Comparison of ENCODE assay signal across 11 cellular contexts in genomic region chr11:117039897-117040296, GRCh38. TPM values are rescaled to one million over a fixed set of nuclear protein-coding genes. Genes with fewer than 3 reads are reported as not detected.
A peak's percentile ranks its signal among the peaks of the same experiment; 100 is the strongest.
DNase-seq lines count a peak whose midpoint lies in the region; ATAC-seq, FAIRE-seq and TF ChIP-seq lines count a peak whose summit lies in the region.
"Had no signal": no experiment of that assay in that cellular context is flagged by ENCODE, and none has a peak within 500 bp of the region (broad histone marks: within the 10 kb centered on the region; RNA-seq: fewer than 3 reads in every experiment).

No MANE protein-coding gene starts in this region.

- no peak for TF ChIP-seq CTCF in CD8-positive, alpha-beta T cell (IDR thresholded peaks at IDR 0.05)

- no peak for DNase-seq in CD8-positive, alpha-beta T cell
- DNase-seq in GM12892 (ENCODE audit: insufficient read length): no peak
- peak; percentile 48 for DNase-seq in T-helper 2 cell treated with Interferon-gamma antibody and Interleukin-4, amounts not matched to agents 5 μg/mL and 100 μg/mL, for 36 hours (ENCODE audit: low spot score)
- DNase-seq in kidney tubule cell (ENCODE audit: low spot score): peak; percentile 53
- no peak for DNase-seq in immature natural killer cell
- no peak for DNase-seq in NCI-H524 treated with DMSO at 0.1 percent for 48 hours (lab: John Stamatoyannopoulos, UW)
- DNase-seq: Kasumi-1, midbrain, NCI-H2171 treated with DMSO at 0.1 percent for 48 hours, testis had no signal

- POLR2A ChIA-PET in CD8-positive, alpha-beta T cell (lab: Charles Lee): interaction anchor here (0.8 to 2.1 kb wide), 3 partner anchors 13 to 110 kb away, joined by 3 to 6 read pairs (median 4); no protein-coding TSS in a partner anchor

- peak overlapping the region; percentile 1 for H3K27ac Mint-ChIP-seq in CD8-positive, alpha-beta T cell
- no peak overlapping the region for H3K27ac Mint-ChIP-seq in T-helper 2 cell treated with Interferon-gamma antibody and Interleukin-4, amounts not matched to agents 5 μg/mL and 100 μg/mL, for 36 hours
- peak overlapping the region in 2 of 6 donors; percentile 2 to 76 for H3K27ac Mint-ChIP-seq in immature natural killer cell

- peaks cover 23% of the 10 kb centered on the region for H3K4me1 ChIP-seq in CD8-positive, alpha-beta T cell (ENCODE audit: insufficient read depth, low read length)

- H3K4me1 Mint-ChIP-seq in CD8-positive, alpha-beta T cell (ENCODE audit: low read depth): peaks cover 81% of the 10 kb centered on the region
- peaks cover 44% of the 10 kb centered on the region for H3K4me1 Mint-ChIP-seq in T-helper 2 cell treated with Interferon-gamma antibody and Interleukin-4, amounts not matched to agents 5 μg/mL and 100 μg/mL, for 36 hours (ENCODE audit: low read depth)
- peaks cover 61 to 87% of the 10 kb centered on the region in 2 donors for H3K4me1 Mint-ChIP-seq in immature natural killer cell

- H3K9me3 ChIP-seq in CD8-positive, alpha-beta T cell (ENCODE audit: low read length): no peaks in the 10 kb centered on the region
- H3K9me3 ChIP-seq: testis had no signal

- H3K36me3 Mint-ChIP-seq in CD8-positive, alpha-beta T cell: peaks cover 2% of the 10 kb centered on the region
- H3K36me3 Mint-ChIP-seq in T-helper 2 cell treated with Interferon-gamma antibody and Interleukin-4, amounts not matched to agents 5 μg/mL and 100 μg/mL, for 36 hours (ENCODE audit: low read depth): no peaks in the 10 kb centered on the region
- no peaks in the 10 kb centered on the region for H3K36me3 Mint-ChIP-seq in immature natural killer cell

- no peaks in the 10 kb centered on the region for H3K27me3 Mint-ChIP-seq in CD8-positive, alpha-beta T cell (ENCODE audit: low read depth)
- no peaks in the 10 kb centered on the region for H3K27me3 Mint-ChIP-seq in T-helper 2 cell treated with Interferon-gamma antibody and Interleukin-4, amounts not matched to agents 5 μg/mL and 100 μg/mL, for 36 hours (ENCODE audit: low read depth)
- peaks cover 0 to 4% (median 3%) of the 10 kb centered on the region in 3 donors for H3K27me3 Mint-ChIP-seq in immature natural killer cell (ENCODE audit: low read depth in 3 of 3)

- H3K36me3 ChIP-seq in CD8-positive, alpha-beta T cell (ENCODE audit: insufficient read depth, low read length): no peaks in the 10 kb centered on the region

- H3K9me3 Mint-ChIP-seq in CD8-positive, alpha-beta T cell: no peaks in the 10 kb centered on the region
- no peaks in the 10 kb centered on the region for H3K9me3 Mint-ChIP-seq in T-helper 2 cell treated with Interferon-gamma antibody and Interleukin-4, amounts not matched to agents 5 μg/mL and 100 μg/mL, for 36 hours
- H3K9me3 Mint-ChIP-seq in immature natural killer cell: no peaks in the 10 kb centered on the region

- peak; percentile 87 for FAIRE-seq in GM12892 (lab: Jason Lieb, UNC)

- CTCF ChIA-PET in CD8-positive, alpha-beta T cell (lab: Charles Lee): interaction anchor here (0.7 to 1.3 kb wide), 3 partner anchors 10 to 66 kb away, joined by 3 to 4 read pairs (median 3); no protein-coding TSS in a partner anchor

- H3K27me3 ChIP-seq in CD8-positive, alpha-beta T cell (ENCODE audit: insufficient read depth, low read length): no peaks in the 10 kb centered on the region
- H3K27me3 ChIP-seq: testis had no signal

- H3K27ac ChIP-seq in CD8-positive, alpha-beta T cell (ENCODE audit: low read depth, low read length): no peak overlapping the region
- H3K27ac ChIP-seq: testis had no signal

- ATAC-seq in CD8-positive, alpha-beta T cell: peak; percentile 25
- no peak for ATAC-seq in GM18909 (IDR thresholded peaks at IDR 0.05; ENCODE audit: poor library complexity, unreplicated experiment)

- H3K4me3 ChIP-seq in CD8-positive, alpha-beta T cell (ENCODE audit: low read depth, low read length): no peak overlapping the region
- H3K4me3 ChIP-seq: testis had no signal

- intact Hi-C loops in CD8-positive, alpha-beta T cell (cut with DNase I, micrococcal nuclease): loop anchor here in 1 of 2 experiments (5.0 kb wide), 1 partner anchor 57 kb away; the partner anchor contains the start of gene SIK3

- TF ChIP-seq POLR2A in GM12892 (IDR thresholded peaks at IDR 0.05; ENCODE audit: low read depth, low read length): no peak

- no peak overlapping the region for H3K4me3 Mint-ChIP-seq in CD8-positive, alpha-beta T cell
- no peak overlapping the region for H3K4me3 Mint-ChIP-seq in T-helper 2 cell treated with Interferon-gamma antibody and Interleukin-4, amounts not matched to agents 5 μg/mL and 100 μg/mL, for 36 hours
- H3K4me3 Mint-ChIP-seq in immature natural killer cell: no peak overlapping the region

RNA-seq across cellular contexts. Expression of gene SIK3, which starts 58.3 kb away (rescaled TPM):
- 100 to 1,000 TPM in 1 of 2 experiments, 10 to 100 TPM in 1; 96.6 to 107 TPM for total RNA-seq in CD8-positive, alpha-beta T cell
- polyA plus RNA-seq in GM12892 (2012; ENCODE audit: missing spikeins): 17.6 TPM
- polyA plus RNA-seq in immature natural killer cell: 10 to 100 TPM in 2 of 3 donors, 1 to 10 TPM in 1; 3.7 to 26.2 (median 16.5) TPM

Comparison
In these comparisons a context has a peak if more than half of its experiments do, and no peak if none do; other contexts are left out.
1. DNase-seq: peak in T-helper 2 cell treated with Interferon-gamma antibody and Interleukin-4, amounts not matched to agents 5 μg/mL and 100 μg/mL, for 36 hours (single experiment) and kidney tubule cell (single experiment); none in CD8-positive, alpha-beta T cell (0 of 7), GM12892 (single experiment), immature natural killer cell (0 of 3) and NCI-H524 treated with DMSO at 0.1 percent for 48 hours (single experiment).